In genomic region chr6:107957909-107958688, GRCh38 we compare ENCODE assay signal across 7 cellular contexts.
DNase-seq lines count a peak whose midpoint lies in the region; ATAC-seq and TF ChIP-seq lines count a peak whose summit lies in the region.

SEC63 (minus strand) TSS chr6:107958208; CDS start chr6:107958009, 199 bp downstream.

- peak; percentile 91 to 95 for DNase-seq in NCI-H2081 (lab: John Stamatoyannopoulos, UW)
- DNase-seq in T-helper 9 cell = peak; percentile 97
- DNase-seq in astrocyte of the cerebellum (ENCODE audit: low read depth) = peak; percentile 92
- peak; percentile 95 for DNase-seq in hepatic stellate cell (ENCODE audit: low spot score)
- DNase-seq in retina = peak; percentile 92

- ATAC-seq in GM18511 (IDR thresholded peaks at IDR 0.05; ENCODE audit: unreplicated experiment) = peak; percentile 93
- peak; percentile 88 for ATAC-seq in HG03025 (IDR thresholded peaks at IDR 0.05; ENCODE audit: low FRiP score, unreplicated experiment)

- in situ Hi-C loops in astrocyte of the cerebellum (cut with HindIII; ENCODE audit: low sequenced_read_pairs) = no loop called here

- H3K4me3 ChIP-seq in astrocyte of the cerebellum (ENCODE audit: low read depth, low read length) = peak within 1 kb of the TSS; percentile 58

- no peak for TF ChIP-seq CTCF in astrocyte of the cerebellum (IDR thresholded peaks at IDR 0.05; ENCODE audit: low read depth, low read length, missing control alignments)

Comparison
In these comparisons a context has a peak if more than half of its experiments do, and no peak if none do; other contexts are left out.
1. Peak in every context shown above with its lines: DNase-seq, ATAC-seq and H3K4me3 ChIP-seq.